8 cellular contexts compared by ENCODE assay signal in the genomic region with DNA sequence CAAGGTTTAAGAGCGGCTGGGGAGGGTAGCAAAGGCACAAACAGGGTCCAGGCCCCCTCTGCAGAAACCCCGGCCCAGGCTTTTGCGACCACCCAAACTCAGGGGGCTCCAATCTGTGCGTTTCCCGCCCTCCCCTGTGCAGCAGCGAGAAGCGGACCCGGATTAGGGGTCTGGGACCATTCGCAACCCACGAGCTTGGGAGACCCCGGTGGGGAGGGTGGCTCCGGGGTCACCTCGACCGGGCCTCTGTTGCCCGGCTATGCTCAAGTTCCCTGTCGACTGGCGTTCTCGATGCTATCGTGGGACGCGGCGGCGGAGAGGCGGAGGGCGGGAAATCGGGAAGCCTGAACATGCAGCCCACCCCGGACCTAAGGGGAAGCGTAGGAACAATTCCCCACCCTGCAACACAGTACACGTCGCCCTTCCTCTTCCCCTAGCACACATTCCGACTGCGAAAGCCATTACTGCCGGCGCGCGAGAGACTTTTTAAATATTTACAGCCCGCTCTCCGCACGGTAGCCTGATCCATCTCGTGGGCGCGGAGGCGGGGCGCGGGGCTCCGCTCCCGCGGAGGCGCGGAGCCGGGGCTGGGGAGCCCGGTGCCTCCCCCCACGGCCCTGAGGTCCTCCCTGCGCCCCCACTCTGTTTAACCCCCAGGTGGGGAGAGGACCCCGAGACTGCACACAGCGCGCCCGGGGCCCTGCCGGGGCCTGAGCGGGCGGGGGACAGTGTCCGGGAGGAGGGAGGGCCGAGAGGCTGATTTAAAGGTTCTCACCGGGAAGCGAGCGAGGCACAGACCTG. TPM values are rescaled to one million over a fixed set of nuclear protein-coding genes. Genes with fewer than 3 reads are reported as not detected.
A peak's percentile ranks its signal among the peaks of the same experiment; 100 is the strongest.
DNase-seq lines count a peak whose midpoint lies in the region; ATAC-seq, FAIRE-seq and TF ChIP-seq lines count a peak whose summit lies in the region.

No MANE protein-coding gene starts in this region.

- BruUV-seq in GM12878 (replicated peaks; lab: Mats Ljungman, UMichigan), result no TSS peak

- H3K4me3 Mint-ChIP-seq in activated CD4-positive, alpha-beta T cell treated with anti-CD3 and anti-CD28 coated beads, Interleukin-2, amount 10 ng/mL, durations not matched to agents 24 days and 14 days, result peak overlapping the region; percentile 57

- peaks cover 5% of the 10 kb centered on the region for H3K27me3 Mint-ChIP-seq in activated CD4-positive, alpha-beta T cell treated with anti-CD3 and anti-CD28 coated beads, Interleukin-2, amount 10 ng/mL, durations not matched to agents 24 days and 14 days

- H3K9ac ChIP-seq in GM12878 (ENCODE audit: control insufficient read depth, insufficient read depth, low read length) (no peak overlapping the region), liver (ENCODE audit: low read depth in 1 of 2, low read length in 2 of 2) (no peak overlapping the region)

- H3K4me3 ChIP-seq in GM12878, result no peak overlapping the region
- H3K4me3 ChIP-seq in liver (ENCODE audit: low read depth in 1 of 3, low read length in 3 of 3), result peak overlapping the region; percentile 20 to 57 (median 36)
- peak overlapping the region in 2 of 3 donors; percentile 27 to 41 for H3K4me3 ChIP-seq in thyroid gland (replicated peaks in 1 of 3)

- no peak for DNase-seq in activated CD4-positive, alpha-beta T cell treated with anti-CD3 and anti-CD28 coated beads, Interleukin-2, amount 10 ng/mL, durations not matched to agents 24 days and 14 days
- no peak for DNase-seq in activated CD4-positive, alpha-beta T cell treated with anti-CD3 and anti-CD28 coated beads for 48 hours
- DNase-seq in GM12878 (ENCODE audit: low read depth, low spot score) (no peak), thyroid gland (no peak), GM10248 (ENCODE audit: extremely low spot score) (no peak), SW480 (ENCODE audit: low spot score) (no peak)
- no peak for DNase-seq in activated effector memory CD4-positive, alpha-beta T cell treated with anti-CD3 and anti-CD28 coated beads, Interleukin-2, amount 50 U/mL, for 16 hours

- no peak overlapping the region for H2AFZ ChIP-seq in GM12878 (ENCODE audit: control insufficient read depth, low read depth, low read length)

- ATAC-seq in GM12878, result no peak

- POLR2A ChIA-PET in GM12878 (lab: Charles Lee), result no interaction called here
- POLR2A ChIA-PET in GM10248 (lab: Yijun Ruan, JAX), result no interaction called here

- TF ChIP-seq EP300 in GM12878 (IDR thresholded peaks at IDR 0.05; ENCODE audit: borderline replicate concordance in 1 of 2, control insufficient read depth in 1 of 2, low read depth in 2 of 2, low read length in 2 of 2), result no peak

- CTCF ChIA-PET in GM12878 (lab: Yijun Ruan, JAX), result no interaction called here
- CTCF ChIA-PET in GM10248 (lab: Yijun Ruan, JAX), result no interaction called here

- TF ChIP-seq POLR2A in GM12878 (IDR thresholded peaks at IDR 0.05; ENCODE audit: low read depth, low read length) (no peak), thyroid gland (IDR thresholded peaks at IDR 0.05) (no peak)

- intact Hi-C loops in activated CD4-positive, alpha-beta T cell treated with anti-CD3 and anti-CD28 coated beads, Interleukin-2, amount 10 ng/mL, durations not matched to agents 24 days and 14 days (cut with micrococcal nuclease), result no loop called here
- intact Hi-C loops in GM12878 (cut with micrococcal nuclease; ENCODE audit: unreplicated experiment) (no loop called here), thyroid gland (cut with DNase I) (loop anchor here (5.0 kb wide), 1 partner anchor 49 kb away; a partner anchor contains a TSS)

- H3K27ac ChIP-seq in GM12878 (ENCODE audit: control insufficient read depth, insufficient read depth), result no peak overlapping the region
- H3K27ac ChIP-seq in liver (ENCODE audit: low read depth in 1 of 2, low read length in 2 of 2), result no peak overlapping the region
- H3K27ac ChIP-seq in thyroid gland, result peak overlapping the region in 1 of 3 donors; percentile 36

- H3K4me1 ChIP-seq in GM12878 (ENCODE audit: control insufficient read depth, insufficient read depth, low read length), result peaks cover 7% of the 10 kb centered on the region
- H3K4me1 ChIP-seq in liver (ENCODE audit: control insufficient read depth in 4 of 4, insufficient read depth in 4 of 4, low read length in 3 of 4), result peaks cover 8 to 26% (median 17%) of the 10 kb centered on the region in 4 donors
- H3K4me1 ChIP-seq in thyroid gland, result peaks cover 17 to 28% of the 10 kb centered on the region in 2 donors

- TF ChIP-seq RAD21 in GM12878 (IDR thresholded peaks at IDR 0.05; ENCODE audit: insufficient read depth, low read depth, low read length) (no peak), liver (IDR thresholded peaks at IDR 0.05) (no peak)

- H3K9me3 ChIP-seq in GM12878 (replicated peaks; ENCODE audit: control insufficient read depth, insufficient read depth, low read length) (peaks cover 3% of the 10 kb centered on the region; the same call in 1 of the 3 replicates), liver (ENCODE audit: control insufficient read depth in 4 of 4, low read length in 3 of 4) (no peaks in the 10 kb centered on the region), thyroid gland (no peaks in the 10 kb centered on the region)

- H3K9me3 Mint-ChIP-seq in activated CD4-positive, alpha-beta T cell treated with anti-CD3 and anti-CD28 coated beads, Interleukin-2, amount 10 ng/mL, durations not matched to agents 24 days and 14 days, result no peaks in the 10 kb centered on the region

- no peaks in the 10 kb centered on the region; the same call in 1 of the 2 replicates for H4K20me1 ChIP-seq in GM12878 (ENCODE audit: control insufficient read depth, insufficient read depth)

- H3K4me1 Mint-ChIP-seq in activated CD4-positive, alpha-beta T cell treated with anti-CD3 and anti-CD28 coated beads, Interleukin-2, amount 10 ng/mL, durations not matched to agents 24 days and 14 days, result no peaks in the 10 kb centered on the region

- no peaks in the 10 kb centered on the region for H3K36me3 ChIP-seq in GM12878 (ENCODE audit: control insufficient read depth in 2 of 2, insufficient read depth in 2 of 2, low read length in 1 of 2)
- no peaks in the 10 kb centered on the region for H3K36me3 ChIP-seq in liver (ENCODE audit: control insufficient read depth in 4 of 4, insufficient read depth in 3 of 4, low read depth in 1 of 4, low read length in 3 of 4)
- H3K36me3 ChIP-seq in thyroid gland, result no peaks in the 10 kb centered on the region

- in situ Hi-C loops in GM12878 (cut with MboI), result no loop called here

- H3K4me2 ChIP-seq in GM12878 (ENCODE audit: control insufficient read depth, insufficient read depth), result peak overlapping the region; percentile 48

- H3K36me3 Mint-ChIP-seq in activated CD4-positive, alpha-beta T cell treated with anti-CD3 and anti-CD28 coated beads, Interleukin-2, amount 10 ng/mL, durations not matched to agents 24 days and 14 days (ENCODE audit: low read depth), result peaks cover 1% of the 10 kb centered on the region

- WGBS in GM12878 (ENCODE audit: insufficient coverage, insufficient replicate concordance, low lambda C conversion rate, missing lambda C conversion rate), result 34% methylated on average over 66 of the region's 66 CpGs
- 10% methylated on average over 66 of the region's 66 CpGs for WGBS in liver
- WGBS in thyroid gland, 2 donors, result 16% methylated on average over 16 of the region's 66 CpGs; no CpG with 5 or more reads in 1 of the 2 donors

- H3K27ac Mint-ChIP-seq in activated CD4-positive, alpha-beta T cell treated with anti-CD3 and anti-CD28 coated beads, Interleukin-2, amount 10 ng/mL, durations not matched to agents 24 days and 14 days, result no peak overlapping the region

- no peaks in the 10 kb centered on the region for H3K79me2 ChIP-seq in GM12878 (ENCODE audit: control insufficient read depth, insufficient read depth, low read length)

- H3K27me3 ChIP-seq in GM12878 (replicated peaks in 1 of 2; ENCODE audit: control insufficient read depth in 2 of 2, insufficient read depth in 2 of 2, low read length in 1 of 2) (no peaks in the 10 kb centered on the region; a peak in 1 of 4 replicates), liver (ENCODE audit: control insufficient read depth in 4 of 4, insufficient read depth in 4 of 4, low read length in 3 of 4) (no peaks in the 10 kb centered on the region), thyroid gland (peaks cover 7% of the 10 kb centered on the region)

- FAIRE-seq in GM12878 (lab: Jason Lieb, UNC), result no peak

- SMC1A ChIA-PET in GM12878 (lab: Charles Lee; ENCODE audit: uncharacterized antibody, unreplicated experiment), result no interaction called here

- no peak for TF ChIP-seq CTCF in GM12878 (IDR thresholded peaks at IDR 0.05 in 2 of 3, conservative IDR thresholded peaks at IDR 0.05 in 1 of 3; ENCODE audit: control insufficient read depth in 2 of 3, extremely low read depth in 1 of 3, insufficient read depth in 1 of 3, low read depth in 3 of 3, low read length in 3 of 3)
- TF ChIP-seq CTCF in liver (IDR thresholded peaks at IDR 0.05; ENCODE audit: low read depth, low read length, missing input control), result no peak
- no peak for TF ChIP-seq CTCF in thyroid gland (IDR thresholded peaks at IDR 0.05)
- no peak for TF ChIP-seq CTCF in GM10248 (IDR thresholded peaks at IDR 0.05; ENCODE audit: control extremely low read depth, extremely low read depth, low read depth, missing control alignments)

- RAD21 ChIA-PET in GM12878 (lab: Charles Lee; ENCODE audit: unreplicated experiment), result no interaction called here

TF ChIP-seq in liver, 16 proteins besides CTCF, POLR2A, EP300 and RAD21 (continues in another document):
- TF ChIP-seq FOXA1 (IDR thresholded peaks at IDR 0.05), result no peak

RNA-seq across cellular contexts. Expression of a gene that starts 48.1 kb away (rescaled TPM):
- 61.0 and 64.5 TPM in 2 replicates for total RNA-seq in activated CD4-positive, alpha-beta T cell treated with anti-CD3 and anti-CD28 coated beads, Interleukin-2, amount 10 ng/mL, durations not matched to agents 24 days and 14 days
- total RNA-seq in GM12878 (2013; cell fraction: nucleolus; rRNA removed), result 8.7 and 10.9 TPM in 2 replicates
- total RNA-seq in GM12878 (2014; rRNA removed) (9.9 and 12.8 TPM in 2 replicates), GM12878 (2014; rRNA removed; fragmentation: Illumina TruSeq; extraction: Trizol) (7.0 and 7.3 TPM in 2 replicates), GM12878 (2021) (16.4 and 17.5 TPM in 2 replicates), liver (10 to 100 TPM; 15.1 to 23.0 TPM), thyroid gland (10 to 100 TPM; 30.9 to 67.4 (median 42.4) TPM)
- polyA plus RNA-seq in GM12878 (2011; ENCODE audit: low read depth), result 9.8 TPM
- polyA plus RNA-seq in GM12878 (2011; rRNA removed) (7.5 and 8.0 TPM in 2 replicates), GM12878 (2014; fragmentation: Illumina TruSeq; extraction: Trizol) (14.6 and 14.8 TPM in 2 replicates), GM12878 (2014; fragmentation: Nextera tagmentation; extraction: Ambion mirVana) (1 to 10 TPM; 5.1 to 8.0 TPM), GM12878 (2014; rRNA removed) (9.6 and 10.0 TPM in 2 replicates), GM12878 (2016; fragmentation: Nextera tagmentation; extraction: Ambion mirVana) (10 to 100 TPM; 10.1 to 10.9 TPM), liver (1 to 10 TPM; 5.6 to 6.8 TPM)
- 6.9 and 11.2 TPM in 2 replicates for polyA plus RNA-seq in GM12878 (2011; cell fraction: cytosol; rRNA removed)
- polyA plus RNA-seq in GM12878 (2011; cell fraction: nucleus; rRNA removed), result 22.9 and 32.6 TPM in 2 replicates
- polyA plus RNA-seq in GM12878 (2012), result 12.0 and 13.5 TPM in 2 replicates
- polyA minus RNA-seq in GM12878 (2011; rRNA and poly(A)+ RNA removed), result 8.6 and 10.0 TPM in 2 replicates
- 8.4 and 9.4 TPM in 2 replicates for polyA minus RNA-seq in GM12878 (2011; cell fraction: cytosol; rRNA and poly(A)+ RNA removed)
- 7.9 and 12.2 TPM in 2 replicates for polyA minus RNA-seq in GM12878 (2011; cell fraction: nucleus; rRNA and poly(A)+ RNA removed)
